ENCODE assay signal across 1 cellular context in genomic region chr16:85888405-85889331, GRCh38.
TF ChIP-seq lines count a peak whose summit lies in the region.

No MANE protein-coding gene starts in this region.

TF ChIP-seq in GM12878, 131 proteins besides CTCF, POLR2A, EP300 and RAD21 (continued from another document and continues in another):
- TF ChIP-seq IRF4 (IDR thresholded peaks at IDR 0.05; ENCODE audit: low read depth, low read length) (peak; percentile 89), CEBPZ (IDR thresholded peaks at IDR 0.05; ENCODE audit: low read depth, low read length) (no peak), BCL11A (IDR thresholded peaks at IDR 0.05; ENCODE audit: low read depth, low read length) (peak; percentile 87; the same call in 1 of the 2 replicates), NBN (IDR thresholded peaks at IDR 0.05) (peak; percentile 84), ZNF687 (IDR thresholded peaks at IDR 0.05) (peak; percentile 72), ATF2 (IDR thresholded peaks at IDR 0.05; ENCODE audit: low read length) (peak; percentile 98), SIN3A (IDR thresholded peaks at IDR 0.05; ENCODE audit: low read depth, low read length) (no peak), E4F1 (IDR thresholded peaks at IDR 0.05; ENCODE audit: borderline replicate concordance, partially characterized antibody) (no peak), CBX3 (IDR thresholded peaks at IDR 0.05; ENCODE audit: borderline replicate concordance, low read depth) (no peak), NR2C2 (IDR thresholded peaks at IDR 0.05; ENCODE audit: borderline replicate concordance, control insufficient read depth, insufficient read length, low read depth) (no peak), HDGF (IDR thresholded peaks at IDR 0.05) (no peak), KDM1A (IDR thresholded peaks at IDR 0.05; ENCODE audit: borderline replicate concordance) (no peak), TCF7 (IDR thresholded peaks at IDR 0.05; ENCODE audit: borderline replicate concordance) (peak; percentile 63; the same call in 1 of the 2 replicates), CUX1 (IDR thresholded peaks at IDR 0.05; ENCODE audit: insufficient replicate concordance, low read depth, low read length) (no peak), ZNF24 (IDR thresholded peaks at IDR 0.05) (peak; percentile 26; the same call in 1 of the 2 replicates), MXI1 (IDR thresholded peaks at IDR 0.05; ENCODE audit: low read depth, low read length) (no peak), SMAD1 (IDR thresholded peaks at IDR 0.05; ENCODE audit: low read depth, partially characterized antibody) (no peak), SPI1 (IDR thresholded peaks at IDR 0.05; ENCODE audit: borderline replicate concordance, insufficient read depth, low read depth, low read length) (no peak), NR2C1 (IDR thresholded peaks at IDR 0.05) (no peak), NR2F1 (conservative IDR thresholded peaks at IDR 0.05) (0 out of 2 replicates have a peak, but pooled peaks have one; percentile 12), ATF7 (IDR thresholded peaks at IDR 0.05; ENCODE audit: low read depth) (peak; percentile 97), ZZZ3 (IDR thresholded peaks at IDR 0.05; ENCODE audit: control insufficient read depth, insufficient read length, low read depth) (no peak), NFYA (IDR thresholded peaks at IDR 0.05; ENCODE audit: borderline replicate concordance, low read depth, low read length) (no peak), SREBF1 (IDR thresholded peaks at IDR 0.05; ENCODE audit: low read length) (no peak), RBBP5 (conservative IDR thresholded peaks at IDR 0.05) (no peak), IKZF2 (IDR thresholded peaks at IDR 0.05) (peak; percentile 78 to 81), HDAC2 (IDR thresholded peaks at IDR 0.05) (no peak)
- TF ChIP-seq, protein P1, sequence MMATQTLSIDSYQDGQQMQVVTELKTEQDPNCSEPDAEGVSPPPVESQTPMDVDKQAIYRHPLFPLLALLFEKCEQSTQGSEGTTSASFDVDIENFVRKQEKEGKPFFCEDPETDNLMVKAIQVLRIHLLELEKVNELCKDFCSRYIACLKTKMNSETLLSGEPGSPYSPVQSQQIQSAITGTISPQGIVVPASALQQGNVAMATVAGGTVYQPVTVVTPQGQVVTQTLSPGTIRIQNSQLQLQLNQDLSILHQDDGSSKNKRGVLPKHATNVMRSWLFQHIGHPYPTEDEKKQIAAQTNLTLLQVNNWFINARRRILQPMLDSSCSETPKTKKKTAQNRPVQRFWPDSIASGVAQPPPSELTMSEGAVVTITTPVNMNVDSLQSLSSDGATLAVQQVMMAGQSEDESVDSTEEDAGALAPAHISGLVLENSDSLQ (IDR thresholded peaks at IDR 0.05), result peak; percentile 89
- TF ChIP-seq, protein P2, sequence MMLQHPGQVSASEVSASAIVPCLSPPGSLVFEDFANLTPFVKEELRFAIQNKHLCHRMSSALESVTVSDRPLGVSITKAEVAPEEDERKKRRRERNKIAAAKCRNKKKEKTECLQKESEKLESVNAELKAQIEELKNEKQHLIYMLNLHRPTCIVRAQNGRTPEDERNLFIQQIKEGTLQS (IDR thresholded peaks at IDR 0.05; ENCODE audit: borderline replicate concordance, extremely low read depth, low read depth, low read length), result no peak
- TF ChIP-seq, protein P3, sequence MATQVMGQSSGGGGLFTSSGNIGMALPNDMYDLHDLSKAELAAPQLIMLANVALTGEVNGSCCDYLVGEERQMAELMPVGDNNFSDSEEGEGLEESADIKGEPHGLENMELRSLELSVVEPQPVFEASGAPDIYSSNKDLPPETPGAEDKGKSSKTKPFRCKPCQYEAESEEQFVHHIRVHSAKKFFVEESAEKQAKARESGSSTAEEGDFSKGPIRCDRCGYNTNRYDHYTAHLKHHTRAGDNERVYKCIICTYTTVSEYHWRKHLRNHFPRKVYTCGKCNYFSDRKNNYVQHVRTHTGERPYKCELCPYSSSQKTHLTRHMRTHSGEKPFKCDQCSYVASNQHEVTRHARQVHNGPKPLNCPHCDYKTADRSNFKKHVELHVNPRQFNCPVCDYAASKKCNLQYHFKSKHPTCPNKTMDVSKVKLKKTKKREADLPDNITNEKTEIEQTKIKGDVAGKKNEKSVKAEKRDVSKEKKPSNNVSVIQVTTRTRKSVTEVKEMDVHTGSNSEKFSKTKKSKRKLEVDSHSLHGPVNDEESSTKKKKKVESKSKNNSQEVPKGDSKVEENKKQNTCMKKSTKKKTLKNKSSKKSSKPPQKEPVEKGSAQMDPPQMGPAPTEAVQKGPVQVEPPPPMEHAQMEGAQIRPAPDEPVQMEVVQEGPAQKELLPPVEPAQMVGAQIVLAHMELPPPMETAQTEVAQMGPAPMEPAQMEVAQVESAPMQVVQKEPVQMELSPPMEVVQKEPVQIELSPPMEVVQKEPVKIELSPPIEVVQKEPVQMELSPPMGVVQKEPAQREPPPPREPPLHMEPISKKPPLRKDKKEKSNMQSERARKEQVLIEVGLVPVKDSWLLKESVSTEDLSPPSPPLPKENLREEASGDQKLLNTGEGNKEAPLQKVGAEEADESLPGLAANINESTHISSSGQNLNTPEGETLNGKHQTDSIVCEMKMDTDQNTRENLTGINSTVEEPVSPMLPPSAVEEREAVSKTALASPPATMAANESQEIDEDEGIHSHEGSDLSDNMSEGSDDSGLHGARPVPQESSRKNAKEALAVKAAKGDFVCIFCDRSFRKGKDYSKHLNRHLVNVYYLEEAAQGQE (IDR thresholded peaks at IDR 0.05; ENCODE audit: low read depth, low read length), result 0 out of 2 replicates have a peak, but pooled peaks have one; percentile 35
- TF ChIP-seq, protein P4, sequence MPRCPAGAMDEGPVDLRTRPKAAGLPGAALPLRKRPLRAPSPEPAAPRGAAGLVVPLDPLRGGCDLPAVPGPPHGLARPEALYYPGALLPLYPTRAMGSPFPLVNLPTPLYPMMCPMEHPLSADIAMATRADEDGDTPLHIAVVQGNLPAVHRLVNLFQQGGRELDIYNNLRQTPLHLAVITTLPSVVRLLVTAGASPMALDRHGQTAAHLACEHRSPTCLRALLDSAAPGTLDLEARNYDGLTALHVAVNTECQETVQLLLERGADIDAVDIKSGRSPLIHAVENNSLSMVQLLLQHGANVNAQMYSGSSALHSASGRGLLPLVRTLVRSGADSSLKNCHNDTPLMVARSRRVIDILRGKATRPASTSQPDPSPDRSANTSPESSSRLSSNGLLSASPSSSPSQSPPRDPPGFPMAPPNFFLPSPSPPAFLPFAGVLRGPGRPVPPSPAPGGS (IDR thresholded peaks at IDR 0.05; ENCODE audit: borderline replicate concordance, insufficient read depth, low read depth, low read length, poor library complexity, severe bottlenecking), result peak; percentile 69
